ENCODE assay signal across 8 cellular contexts in the genomic region with DNA sequence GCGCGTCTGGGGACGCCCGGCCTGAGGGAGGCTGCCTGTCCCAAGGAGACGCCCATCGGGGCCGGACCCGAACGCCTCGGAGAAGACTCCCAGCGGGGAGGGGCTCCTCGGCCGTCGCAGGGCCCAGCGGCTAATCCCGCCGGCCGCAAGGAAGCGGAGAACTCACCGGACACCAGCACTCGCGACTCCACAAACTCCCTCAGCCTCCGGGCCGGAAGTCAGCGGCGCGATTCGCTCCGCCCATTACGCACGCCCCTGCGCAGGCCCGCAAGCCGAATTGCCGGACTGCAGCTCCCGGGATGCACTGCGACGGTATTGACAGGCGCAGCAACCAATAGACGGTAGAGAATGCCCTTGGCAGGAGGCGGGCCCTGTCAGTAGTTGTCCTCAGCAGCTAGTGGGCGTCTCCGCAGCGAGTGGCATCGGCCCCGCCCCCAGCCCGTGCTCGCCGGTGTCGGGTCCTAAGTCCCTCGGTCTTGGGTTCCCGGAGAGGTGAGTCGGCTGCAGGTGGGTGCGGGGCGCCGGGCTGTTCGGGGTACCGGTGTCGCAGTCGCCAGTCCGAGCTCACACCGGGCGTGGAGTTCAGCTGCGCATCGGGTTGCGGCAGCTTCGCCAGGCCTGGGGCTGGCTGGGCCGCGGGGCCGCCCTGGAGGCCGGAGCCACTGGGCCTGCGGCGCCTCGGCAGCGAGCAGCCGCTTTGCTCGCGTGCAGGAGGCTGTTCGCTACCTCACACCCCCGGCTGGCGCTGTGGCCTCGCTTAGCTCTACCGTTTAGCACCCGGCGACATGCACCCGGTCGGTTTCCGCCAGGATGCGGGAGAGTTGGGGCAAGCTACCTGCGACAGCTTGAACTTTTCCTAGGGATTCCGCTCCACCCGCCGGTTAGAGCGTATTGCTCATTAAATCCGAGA. TPM values are rescaled to one million over a fixed set of nuclear protein-coding genes. Genes with fewer than 3 reads are reported as not detected.
DNase-seq lines count a peak whose midpoint lies in the region; ATAC-seq and TF ChIP-seq lines count a peak whose summit lies in the region.

Gene ZNF174, plus strand, starts transcription at position 437 of the 910 bp plus-strand sequence. CDS start 790 bp downstream, outside the sequence.
Gene ZSCAN32, minus strand, starts transcription at position 226 of the 910 bp plus-strand sequence. CDS start 3,447 bp downstream, outside the sequence.

- DNase-seq in C1 segment of cervical spinal cord (lab: John Stamatoyannopoulos, UW), result peak; percentile 94 to 99 (median 97)
- peak; percentile 99 for DNase-seq in NCI-H69 (lab: John Stamatoyannopoulos, UW)
- DNase-seq in activated CD4-positive, alpha-beta T cell treated with anti-CD3 and anti-CD28 coated beads, Interleukin-2, amount 10 ng/mL, durations not matched to agents 7 days and 5 days, result peak; percentile 99
- DNase-seq in dedifferentiated amniotic fluid mesenchymal stem cell (ENCODE audit: extremely low spot score), result peak; percentile 99
- peak; percentile 98 to 99 for DNase-seq in left lung
- peak; percentile 98 for DNase-seq in stimulated activated CD4-positive, alpha-beta T cell treated with anti-CD3 and anti-CD28 coated beads, Interleukin-2, amount 100 ng/mL, for 48 hours

- H3K27ac Mint-ChIP-seq in activated CD4-positive, alpha-beta T cell treated with anti-CD3 and anti-CD28 coated beads, Interleukin-2, amount 10 ng/mL, durations not matched to agents 7 days and 5 days, result peak within 1 kb of the TSS; percentile 88

- CTCF ChIA-PET in activated CD4-positive, alpha-beta T cell treated with anti-CD3 and anti-CD28 coated beads, Interleukin-2, amount 10 ng/mL, durations not matched to agents 7 days and 5 days (lab: Charles Lee), result interaction anchor here (0.6 to 2.3 kb wide), 10 partner anchors 10 to 217 kb away, joined by 3 to 7 read pairs (median 3); no protein-coding TSS in a partner anchor

- peak within 1 kb of the TSS; percentile 86 to 93 for H3K4me3 ChIP-seq in left lung

- peaks cover 73% of the 10 kb centered on the region for H3K36me3 Mint-ChIP-seq in activated CD4-positive, alpha-beta T cell treated with anti-CD3 and anti-CD28 coated beads, Interleukin-2, amount 10 ng/mL, durations not matched to agents 7 days and 5 days (ENCODE audit: low read depth)

- intact Hi-C loops in left lung (cut with DNase I), result no loop called here

- POLR2A ChIA-PET in activated CD4-positive, alpha-beta T cell treated with anti-CD3 and anti-CD28 coated beads, Interleukin-2, amount 10 ng/mL, durations not matched to agents 7 days and 5 days (lab: Charles Lee), result interaction anchor here (0.5 to 1.5 kb wide), 3 partner anchors 43 to 79 kb away, joined by 3 read pairs; partner anchors contain the start of genes NAA60 and ZNF597

- no peaks in the 10 kb centered on the region for H3K27me3 Mint-ChIP-seq in activated CD4-positive, alpha-beta T cell treated with anti-CD3 and anti-CD28 coated beads, Interleukin-2, amount 10 ng/mL, durations not matched to agents 7 days and 5 days

- no peak for TF ChIP-seq CTCF in left lung (IDR thresholded peaks at IDR 0.05)

- H3K9me3 ChIP-seq in left lung, result peaks cover 0 to 40% of the 10 kb centered on the region in 2 donors

- H3K27ac ChIP-seq in left lung, result peak within 1 kb of the TSS; percentile 77 to 90

- peaks cover 33% of the 10 kb centered on the region for H3K4me1 Mint-ChIP-seq in activated CD4-positive, alpha-beta T cell treated with anti-CD3 and anti-CD28 coated beads, Interleukin-2, amount 10 ng/mL, durations not matched to agents 7 days and 5 days

- no peaks in the 10 kb centered on the region for H3K27me3 ChIP-seq in left lung

- peaks cover 0 to 52% of the 10 kb centered on the region in 2 donors for H3K36me3 ChIP-seq in left lung

- H3K9me3 Mint-ChIP-seq in activated CD4-positive, alpha-beta T cell treated with anti-CD3 and anti-CD28 coated beads, Interleukin-2, amount 10 ng/mL, durations not matched to agents 7 days and 5 days, result peaks cover 47% of the 10 kb centered on the region

- H3K4me1 ChIP-seq in left lung, result peaks cover 7 to 27% of the 10 kb centered on the region in 2 donors

- ATAC-seq in GM19328 (IDR thresholded peaks at IDR 0.05; ENCODE audit: unreplicated experiment) (peak; percentile 99), HG03520 (IDR thresholded peaks at IDR 0.05; ENCODE audit: unreplicated experiment) (peak; percentile 95), left lung (peak; percentile 100)

- peak within 1 kb of the TSS; percentile 80 for H3K4me3 Mint-ChIP-seq in activated CD4-positive, alpha-beta T cell treated with anti-CD3 and anti-CD28 coated beads, Interleukin-2, amount 10 ng/mL, durations not matched to agents 7 days and 5 days

RNA-seq across cellular contexts. Expression of gene ZNF174, which starts in this region (rescaled TPM):
- total RNA-seq in activated CD4-positive, alpha-beta T cell treated with anti-CD3 and anti-CD28 coated beads, Interleukin-2, amount 10 ng/mL, durations not matched to agents 7 days and 5 days, result 10 to 100 TPM; 11.4 to 12.7 TPM
- 1 to 10 TPM; 8.1 to 9.2 TPM for total RNA-seq in left lung

RNA-seq across cellular contexts. Expression of gene ZSCAN32, which starts in this region (rescaled TPM):
- total RNA-seq in activated CD4-positive, alpha-beta T cell treated with anti-CD3 and anti-CD28 coated beads, Interleukin-2, amount 10 ng/mL, durations not matched to agents 7 days and 5 days, result 10 to 100 TPM; 19.5 to 21.4 TPM
- total RNA-seq in left lung, result 10 to 100 TPM in 1 of 2 donors, 1 to 10 TPM in 1; 9.4 to 12.0 TPM

Comparison
In these comparisons a context has a peak if more than half of its experiments do, and no peak if none do; other contexts are left out.
1. Peak in every context shown above with its lines: DNase-seq, ATAC-seq, H3K4me3 ChIP-seq and H3K27ac ChIP-seq.